27 cellular contexts compared by ENCODE assay signal in genomic region chr13:84200971-84201370, GRCh38.
A peak's percentile ranks its signal among the peaks of the same experiment; 100 is the strongest.
DNase-seq lines count a peak whose midpoint lies in the region; ATAC-seq, FAIRE-seq and TF ChIP-seq lines count a peak whose summit lies in the region.
"Had no signal": no experiment of that assay in that cellular context is flagged by ENCODE, and none has a peak within 500 bp of the region (broad histone marks: within the 10 kb centered on the region; RNA-seq: fewer than 3 reads in every experiment).

No MANE protein-coding gene starts in this region.

- no peak overlapping the region for H3K4me3 Mint-ChIP-seq in effector memory CD8-positive, alpha-beta T cell
- no peak overlapping the region for H3K4me3 Mint-ChIP-seq in immature natural killer cell
- no peak overlapping the region for H3K4me3 Mint-ChIP-seq in stimulated activated naive B cell treated with anti-CD40 and anti-IgM and Interleukin-4, amounts not matched to agents 10 μg/mL and 1 μg/mL and 100 μg/mL, for 72 hours
- H3K4me3 Mint-ChIP-seq: CD14-positive monocyte; CD4-positive, alpha-beta memory T cell; CD4-positive, CD25-positive, alpha-beta regulatory T cell; CD8-positive, alpha-beta memory T cell had no signal

- H3K4me1 Mint-ChIP-seq in effector memory CD8-positive, alpha-beta T cell (ENCODE audit: low read depth in 2 of 2) = no peaks in the 10 kb centered on the region
- H3K4me1 Mint-ChIP-seq in immature natural killer cell = no peaks in the 10 kb centered on the region
- H3K4me1 Mint-ChIP-seq in stimulated activated naive B cell treated with anti-CD40 and anti-IgM and Interleukin-4, amounts not matched to agents 10 μg/mL and 1 μg/mL and 100 μg/mL, for 72 hours = no peaks in the 10 kb centered on the region
- H3K4me1 Mint-ChIP-seq: CD14-positive monocyte had no signal

- no peak for FAIRE-seq in HepG2 (lab: Jason Lieb, UNC)
- FAIRE-seq: A204.1, D721Med, GM12878, GM12892, GM18507 had no signal

- no peaks in the 10 kb centered on the region for H3K9me3 Mint-ChIP-seq in effector memory CD8-positive, alpha-beta T cell
- H3K9me3 Mint-ChIP-seq in immature natural killer cell = peaks cover 0 to 2% (median under 1%) of the 10 kb centered on the region in 6 donors
- peaks cover 0 to 2% of the 10 kb centered on the region in 2 donors for H3K9me3 Mint-ChIP-seq in stimulated activated naive B cell treated with anti-CD40 and anti-IgM and Interleukin-4, amounts not matched to agents 10 μg/mL and 1 μg/mL and 100 μg/mL, for 72 hours

- H3K36me3 ChIP-seq in HepG2 (replicated peaks in 1 of 2; ENCODE audit: control insufficient read depth in 1 of 2, insufficient read depth in 2 of 2, low read length in 2 of 2) (no peaks in the 10 kb centered on the region), right lobe of liver (no peaks in the 10 kb centered on the region), DND-41 (ENCODE audit: insufficient read depth, low read length) (no peaks in the 10 kb centered on the region)
- H3K36me3 ChIP-seq: BE2C, BLaER1 had no signal

- ATAC-seq in HepG2 (no peak), right lobe of liver (no peak), DND-41 (ENCODE audit: insufficient read depth, low read depth) (peak; percentile 86)
- peak; percentile 27 for ATAC-seq in effector memory CD8-positive, alpha-beta T cell (replicated peaks)
- ATAC-seq in stimulated activated naive B cell treated with anti-CD40 and anti-IgM and Interleukin-4, amounts not matched to agents 10 μg/mL and 1 μg/mL and 100 μg/mL, for 72 hours (replicated peaks) = no peak
- ATAC-seq: GM12878 had no signal

- WGBS in HepG2 (ENCODE audit: low lambda C conversion rate) = 2% methylated on average over 4 of the region's 4 CpGs
- 37% methylated on average over 4 of the region's 4 CpGs for WGBS in right lobe of liver (ENCODE audit: insufficient coverage, low coverage, low lambda C conversion rate, missing lambda C conversion rate)

- DNase-seq in HepG2 (ENCODE audit: low spot score) (no peak), right lobe of liver (no peak), COLO829 (ENCODE audit: low spot score) (peak; percentile 6), DND-41 (no peak), immature natural killer cell (no peak)
- no peak for DNase-seq in effector memory CD8-positive, alpha-beta T cell
- no peak for DNase-seq in stimulated activated naive B cell treated with anti-CD40 and anti-IgM and Interleukin-4, amounts not matched to agents 10 μg/mL and 1 μg/mL and 100 μg/mL, for 72 hours
- DNase-seq in activated effector memory CD4-positive, alpha-beta T cell treated with anti-CD3 and anti-CD28 coated beads, Interleukin-2, amount 50 U/mL, for 16 hours = no peak
- DNase-seq: 8988T; ACHN; BE2C; C1 segment of cervical spinal cord; Caco-2; Calu3; CD4-positive, CD25-positive, alpha-beta regulatory T cell; CD8-positive, alpha-beta memory T cell; DMS79 treated with DMSO at 0.1 percent for 48 hours; EL; GDM1 had no signal

- no peaks in the 10 kb centered on the region for H3K36me3 Mint-ChIP-seq in effector memory CD8-positive, alpha-beta T cell (ENCODE audit: insufficient read depth)
- peaks cover 0 to 2% (median 0%) of the 10 kb centered on the region in 3 donors for H3K36me3 Mint-ChIP-seq in immature natural killer cell
- H3K36me3 Mint-ChIP-seq in stimulated activated naive B cell treated with anti-CD40 and anti-IgM and Interleukin-4, amounts not matched to agents 10 μg/mL and 1 μg/mL and 100 μg/mL, for 72 hours = no peaks in the 10 kb centered on the region
- H3K36me3 Mint-ChIP-seq: CD14-positive monocyte; CD4-positive, alpha-beta memory T cell; CD4-positive, CD25-positive, alpha-beta regulatory T cell; CD8-positive, alpha-beta memory T cell had no signal

- TF ChIP-seq EP300 in HepG2 (IDR thresholded peaks at IDR 0.05; ENCODE audit: low read depth in 2 of 2, low read length in 2 of 2) (no peak), HepG2 (CRISPR knock-in tag; IDR thresholded peaks at IDR 0.05; ENCODE audit: borderline replicate concordance) (no peak)

- peaks cover 16% of the 10 kb centered on the region for H3K9me3 ChIP-seq in HepG2 (ENCODE audit: low read length)
- H3K9me3 ChIP-seq in right lobe of liver = no peaks in the 10 kb centered on the region
- H3K9me3 ChIP-seq in DND-41 (ENCODE audit: insufficient read depth, low read length, severe bottlenecking) = no peaks in the 10 kb centered on the region
- H3K9me3 ChIP-seq: BE2C, Caco-2 had no signal

- in situ Hi-C loops in HepG2 (cut with HindIII; ENCODE audit: extremely low pct_ligation_motif_present, low pct_unique_long_range_greater_than_20kb) = no loop called here

- H3K4me1 ChIP-seq in HepG2 (ENCODE audit: insufficient read depth, low read length) (no peaks in the 10 kb centered on the region), right lobe of liver (no peaks in the 10 kb centered on the region), DND-41 (ENCODE audit: insufficient read depth, low read length) (peaks cover 8% of the 10 kb centered on the region)
- H3K4me1 ChIP-seq: BE2C, BLaER1, Caco-2 had no signal

- no peak for TF ChIP-seq POLR2A in HepG2 (IDR thresholded peaks at IDR 0.05; ENCODE audit: insufficient read depth in 1 of 2, low read depth in 2 of 2, low read length in 2 of 2)
- TF ChIP-seq POLR2A in right lobe of liver (IDR thresholded peaks at IDR 0.05) = no peak

- H3K4me2 ChIP-seq in HepG2 (ENCODE audit: low read depth, low read length) (no peak overlapping the region), DND-41 (ENCODE audit: insufficient read depth, low read length) (no peak overlapping the region)
- H3K4me2 ChIP-seq: BLaER1 had no signal

- H3K79me2 ChIP-seq in HepG2 (ENCODE audit: insufficient read depth, low read length) = no peaks in the 10 kb centered on the region
- no peaks in the 10 kb centered on the region for H3K79me2 ChIP-seq in DND-41 (ENCODE audit: insufficient read depth, low read length)

- intact Hi-C loops in HepG2 (cut with micrococcal nuclease; ENCODE audit: unreplicated experiment) (no loop called here), right lobe of liver (cut with DNase I) (no loop called here)

- H3K27me3 ChIP-seq in HepG2 (ENCODE audit: control insufficient read depth in 1 of 2, insufficient read depth in 2 of 2, low read length in 2 of 2) (no peaks in the 10 kb centered on the region), right lobe of liver (no peaks in the 10 kb centered on the region), DND-41 (ENCODE audit: insufficient read depth, low read length, poor library complexity) (no peaks in the 10 kb centered on the region)
- H3K27me3 ChIP-seq: BE2C, BLaER1 had no signal

- H3K4me3 ChIP-seq in HepG2 (replicated peaks in 1 of 3; ENCODE audit: insufficient read depth in 1 of 3, low read depth in 2 of 3, low read length in 3 of 3) (no peak overlapping the region), right lobe of liver (no peak overlapping the region), DND-41 (ENCODE audit: low read depth in 1 of 2, low read length in 2 of 2) (no peak overlapping the region)
- H3K4me3 ChIP-seq: BLaER1, GM12878 had no signal

- no peaks in the 10 kb centered on the region for H3K27me3 Mint-ChIP-seq in effector memory CD8-positive, alpha-beta T cell
- H3K27me3 Mint-ChIP-seq in immature natural killer cell (ENCODE audit: low read depth in 3 of 3) = peaks cover 0 to 4% (median 3%) of the 10 kb centered on the region in 3 donors
- H3K27me3 Mint-ChIP-seq in stimulated activated naive B cell treated with anti-CD40 and anti-IgM and Interleukin-4, amounts not matched to agents 10 μg/mL and 1 μg/mL and 100 μg/mL, for 72 hours = no peaks in the 10 kb centered on the region
- H3K27me3 Mint-ChIP-seq: CD4-positive, alpha-beta memory T cell; CD8-positive, alpha-beta memory T cell had no signal

- H3K9ac ChIP-seq in HepG2 (ENCODE audit: insufficient read depth, low read depth, low read length) = no peak overlapping the region
- no peak overlapping the region for H3K9ac ChIP-seq in DND-41 (ENCODE audit: low read depth, low read length)
- H3K9ac ChIP-seq: BLaER1 had no signal

- no peak for TF ChIP-seq CTCF in HepG2 (CRISPR knock-in tag; IDR thresholded peaks at IDR 0.05)
- TF ChIP-seq CTCF in right lobe of liver (IDR thresholded peaks at IDR 0.05) = no peak
- TF ChIP-seq CTCF in DND-41 (IDR thresholded peaks at IDR 0.05; ENCODE audit: borderline replicate concordance, extremely low read depth, low read length, poor library complexity, severe bottlenecking) = no peak

- no peak for TF ChIP-seq RAD21 in HepG2 (CRISPR knock-in tag; IDR thresholded peaks at IDR 0.05)

- H3K27ac Mint-ChIP-seq in effector memory CD8-positive, alpha-beta T cell = no peak overlapping the region
- no peak overlapping the region for H3K27ac Mint-ChIP-seq in immature natural killer cell
- no peak overlapping the region for H3K27ac Mint-ChIP-seq in stimulated activated naive B cell treated with anti-CD40 and anti-IgM and Interleukin-4, amounts not matched to agents 10 μg/mL and 1 μg/mL and 100 μg/mL, for 72 hours
- H3K27ac Mint-ChIP-seq: CD14-positive monocyte; CD4-positive, alpha-beta memory T cell; CD4-positive, CD25-positive, alpha-beta regulatory T cell; CD8-positive, alpha-beta memory T cell had no signal

- H4K20me1 ChIP-seq in HepG2 (ENCODE audit: insufficient read depth, low read length) (no peaks in the 10 kb centered on the region), DND-41 (ENCODE audit: insufficient read depth, low read length) (no peaks in the 10 kb centered on the region)
- H4K20me1 ChIP-seq: BLaER1 had no signal

- CTCF ChIA-PET in HepG2 (lab: Yijun Ruan, JAX; ENCODE audit: low intra/inter-chr PET ratio, low total read pairs) = no interaction called here

- POLR2A ChIA-PET in HepG2 (lab: Yijun Ruan, JAX) = no interaction called here

- H3K27ac ChIP-seq in HepG2 (ENCODE audit: extremely low read length, insufficient read depth, low read length) (no peak overlapping the region), right lobe of liver (no peak overlapping the region), DND-41 (ENCODE audit: low read length) (no peak overlapping the region)
- H3K27ac ChIP-seq: BLaER1 had no signal

- no TSS peak for BruUV-seq in HepG2 (replicated peaks; lab: Mats Ljungman, UMichigan)

- H2AFZ ChIP-seq in HepG2 (ENCODE audit: low read length) (no peak overlapping the region), DND-41 (ENCODE audit: low read depth, low read length) (no peak overlapping the region)

TF ChIP-seq in HepG2, 621 proteins besides CTCF, POLR2A, EP300 and RAD21:
- peak; percentile 37; the same call in 1 of the 2 replicates for TF ChIP-seq ATF7 (IDR thresholded peaks at IDR 0.05)
- TF ChIP-seq ATF7 (CRISPR knock-in tag; IDR thresholded peaks at IDR 0.05) = no peak
- TF ChIP-seq ZNF761 (CRISPR knock-in tag; conservative IDR thresholded peaks at IDR 0.05) = no peak

Comparison
In these comparisons a context has a peak if more than half of its experiments do, and no peak if none do; other contexts are left out.
1. ATAC-seq: peak in DND-41 (single experiment) and effector memory CD8-positive, alpha-beta T cell (single experiment); none in HepG2 (single experiment), right lobe of liver (0 of 4) and stimulated activated naive B cell treated with anti-CD40 and anti-IgM and Interleukin-4, amounts not matched to agents 10 μg/mL and 1 μg/mL and 100 μg/mL, for 72 hours (0 of 2).